ENCODE assay signal across 1 cellular context in genomic region chr15:84604804-84605203, GRCh38.
TF ChIP-seq lines count a peak whose summit lies in the region.

No MANE protein-coding gene starts in this region.

TF ChIP-seq in GM12878, 131 proteins besides CTCF, POLR2A, EP300 and RAD21:
- TF ChIP-seq EED (IDR thresholded peaks at IDR 0.05; ENCODE audit: low read depth) (peak; percentile 72), ZBED1 (IDR thresholded peaks at IDR 0.05; ENCODE audit: borderline replicate concordance) (no peak), KAT2A (conservative IDR thresholded peaks at IDR 0.05; ENCODE audit: control insufficient read depth, low read depth, low read length) (no peak), BCL11A (IDR thresholded peaks at IDR 0.05; ENCODE audit: low read depth, low read length) (peak; percentile 65), ZNF384 (IDR thresholded peaks at IDR 0.05; ENCODE audit: borderline replicate concordance, low read depth, low read length) (peak; percentile 22; the same call in 1 of the 2 replicates), BMI1 (IDR thresholded peaks at IDR 0.05; ENCODE audit: borderline replicate concordance) (peak; percentile 36; the same call in 1 of the 2 replicates), POU2F2 (IDR thresholded peaks at IDR 0.05; ENCODE audit: borderline replicate concordance, low read depth, low read length) (no peak), NFIC (IDR thresholded peaks at IDR 0.05; ENCODE audit: low read depth, low read length) (peak; percentile 86), BHLHE40 (IDR thresholded peaks at IDR 0.05; ENCODE audit: borderline replicate concordance in 1 of 2, low read depth in 2 of 2, low read length in 1 of 2) (peak; percentile 56 to 66; a peak in 2 of 4 replicates), BACH1 (IDR thresholded peaks at IDR 0.05; ENCODE audit: borderline replicate concordance) (peak; percentile 27; the same call in 1 of the 2 replicates), SP1 (IDR thresholded peaks at IDR 0.05; ENCODE audit: low read depth, low read length) (no peak), ETV6 (conservative IDR thresholded peaks at IDR 0.05 in 1 of 2, IDR thresholded peaks at IDR 0.05 in 1 of 2; ENCODE audit: borderline replicate concordance in 1 of 2, low read depth in 1 of 2) (0 out of 4 replicates have a peak, but pooled peaks of 1 of the 2 experiments have one; percentile 16), ATF7 (IDR thresholded peaks at IDR 0.05; ENCODE audit: low read depth) (peak; percentile 59; the same call in 1 of the 2 replicates), IKZF2 (IDR thresholded peaks at IDR 0.05) (peak; percentile 64 to 80), JUNB (IDR thresholded peaks at IDR 0.05) (peak; percentile 83), CREM (IDR thresholded peaks at IDR 0.05; ENCODE audit: low read depth) (peak; percentile 64), MTA2 (IDR thresholded peaks at IDR 0.05; ENCODE audit: low read depth) (peak; percentile 75), TBL1XR1 (IDR thresholded peaks at IDR 0.05; ENCODE audit: low read depth, low read length) (0 out of 2 replicates have a peak, but pooled peaks have one; percentile 18), DPF2 (IDR thresholded peaks at IDR 0.05) (peak; percentile 46), RAD51 (IDR thresholded peaks at IDR 0.05) (peak; percentile 69; the same call in 1 of the 2 replicates), TCF7 (IDR thresholded peaks at IDR 0.05; ENCODE audit: borderline replicate concordance) (no peak), LARP7 (IDR thresholded peaks at IDR 0.05) (no peak), RUNX3 (IDR thresholded peaks at IDR 0.05; ENCODE audit: low read length) (peak; percentile 88), ATF3 (IDR thresholded peaks at IDR 0.05; ENCODE audit: borderline replicate concordance, extremely low read depth, low read depth, low read length) (no peak), NBN (IDR thresholded peaks at IDR 0.05) (peak; percentile 62), CEBPZ (IDR thresholded peaks at IDR 0.05; ENCODE audit: low read depth, low read length) (no peak), EGR1 (IDR thresholded peaks at IDR 0.05; ENCODE audit: borderline replicate concordance in 1 of 2, low read depth in 2 of 2, low read length in 2 of 2) (peak in 1 of 2 experiments; percentile 84; a peak in 2 of 3 replicates), MEF2B (IDR thresholded peaks at IDR 0.05; ENCODE audit: partially characterized antibody, poor library complexity, severe bottlenecking) (peak; percentile 37), IKZF1 (conservative IDR thresholded peaks at IDR 0.05) (peak; percentile 54; the same call in 1 of the 2 replicates), E2F4 (IDR thresholded peaks at IDR 0.05; ENCODE audit: low read depth, low read length) (no peak), MEF2A (IDR thresholded peaks at IDR 0.05; ENCODE audit: insufficient read depth, low read depth, low read length) (peak; percentile 69; the same call in 1 of the 2 replicates), NR2F1 (conservative IDR thresholded peaks at IDR 0.05) (peak; percentile 65), HDAC6 (IDR thresholded peaks at IDR 0.05; ENCODE audit: unreplicated experiment) (no peak)
- TF ChIP-seq, protein P1, sequence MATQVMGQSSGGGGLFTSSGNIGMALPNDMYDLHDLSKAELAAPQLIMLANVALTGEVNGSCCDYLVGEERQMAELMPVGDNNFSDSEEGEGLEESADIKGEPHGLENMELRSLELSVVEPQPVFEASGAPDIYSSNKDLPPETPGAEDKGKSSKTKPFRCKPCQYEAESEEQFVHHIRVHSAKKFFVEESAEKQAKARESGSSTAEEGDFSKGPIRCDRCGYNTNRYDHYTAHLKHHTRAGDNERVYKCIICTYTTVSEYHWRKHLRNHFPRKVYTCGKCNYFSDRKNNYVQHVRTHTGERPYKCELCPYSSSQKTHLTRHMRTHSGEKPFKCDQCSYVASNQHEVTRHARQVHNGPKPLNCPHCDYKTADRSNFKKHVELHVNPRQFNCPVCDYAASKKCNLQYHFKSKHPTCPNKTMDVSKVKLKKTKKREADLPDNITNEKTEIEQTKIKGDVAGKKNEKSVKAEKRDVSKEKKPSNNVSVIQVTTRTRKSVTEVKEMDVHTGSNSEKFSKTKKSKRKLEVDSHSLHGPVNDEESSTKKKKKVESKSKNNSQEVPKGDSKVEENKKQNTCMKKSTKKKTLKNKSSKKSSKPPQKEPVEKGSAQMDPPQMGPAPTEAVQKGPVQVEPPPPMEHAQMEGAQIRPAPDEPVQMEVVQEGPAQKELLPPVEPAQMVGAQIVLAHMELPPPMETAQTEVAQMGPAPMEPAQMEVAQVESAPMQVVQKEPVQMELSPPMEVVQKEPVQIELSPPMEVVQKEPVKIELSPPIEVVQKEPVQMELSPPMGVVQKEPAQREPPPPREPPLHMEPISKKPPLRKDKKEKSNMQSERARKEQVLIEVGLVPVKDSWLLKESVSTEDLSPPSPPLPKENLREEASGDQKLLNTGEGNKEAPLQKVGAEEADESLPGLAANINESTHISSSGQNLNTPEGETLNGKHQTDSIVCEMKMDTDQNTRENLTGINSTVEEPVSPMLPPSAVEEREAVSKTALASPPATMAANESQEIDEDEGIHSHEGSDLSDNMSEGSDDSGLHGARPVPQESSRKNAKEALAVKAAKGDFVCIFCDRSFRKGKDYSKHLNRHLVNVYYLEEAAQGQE (IDR thresholded peaks at IDR 0.05; ENCODE audit: low read depth, low read length), result no peak
- TF ChIP-seq, protein P2, sequence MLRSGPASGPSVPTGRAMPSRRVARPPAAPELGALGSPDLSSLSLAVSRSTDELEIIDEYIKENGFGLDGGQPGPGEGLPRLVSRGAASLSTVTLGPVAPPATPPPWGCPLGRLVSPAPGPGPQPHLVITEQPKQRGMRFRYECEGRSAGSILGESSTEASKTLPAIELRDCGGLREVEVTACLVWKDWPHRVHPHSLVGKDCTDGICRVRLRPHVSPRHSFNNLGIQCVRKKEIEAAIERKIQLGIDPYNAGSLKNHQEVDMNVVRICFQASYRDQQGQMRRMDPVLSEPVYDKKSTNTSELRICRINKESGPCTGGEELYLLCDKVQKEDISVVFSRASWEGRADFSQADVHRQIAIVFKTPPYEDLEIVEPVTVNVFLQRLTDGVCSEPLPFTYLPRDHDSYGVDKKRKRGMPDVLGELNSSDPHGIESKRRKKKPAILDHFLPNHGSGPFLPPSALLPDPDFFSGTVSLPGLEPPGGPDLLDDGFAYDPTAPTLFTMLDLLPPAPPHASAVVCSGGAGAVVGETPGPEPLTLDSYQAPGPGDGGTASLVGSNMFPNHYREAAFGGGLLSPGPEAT (IDR thresholded peaks at IDR 0.05; ENCODE audit: low read depth), result peak; percentile 78; the same call in 1 of the 2 replicates
- TF ChIP-seq, protein P3, sequence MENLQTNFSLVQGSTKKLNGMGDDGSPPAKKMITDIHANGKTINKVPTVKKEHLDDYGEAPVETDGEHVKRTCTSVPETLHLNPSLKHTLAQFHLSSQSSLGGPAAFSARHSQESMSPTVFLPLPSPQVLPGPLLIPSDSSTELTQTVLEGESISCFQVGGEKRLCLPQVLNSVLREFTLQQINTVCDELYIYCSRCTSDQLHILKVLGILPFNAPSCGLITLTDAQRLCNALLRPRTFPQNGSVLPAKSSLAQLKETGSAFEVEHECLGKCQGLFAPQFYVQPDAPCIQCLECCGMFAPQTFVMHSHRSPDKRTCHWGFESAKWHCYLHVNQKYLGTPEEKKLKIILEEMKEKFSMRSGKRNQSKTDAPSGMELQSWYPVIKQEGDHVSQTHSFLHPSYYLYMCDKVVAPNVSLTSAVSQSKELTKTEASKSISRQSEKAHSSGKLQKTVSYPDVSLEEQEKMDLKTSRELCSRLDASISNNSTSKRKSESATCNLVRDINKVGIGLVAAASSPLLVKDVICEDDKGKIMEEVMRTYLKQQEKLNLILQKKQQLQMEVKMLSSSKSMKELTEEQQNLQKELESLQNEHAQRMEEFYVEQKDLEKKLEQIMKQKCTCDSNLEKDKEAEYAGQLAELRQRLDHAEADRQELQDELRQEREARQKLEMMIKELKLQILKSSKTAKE (IDR thresholded peaks at IDR 0.05; ENCODE audit: low read depth, poor library complexity, severe bottlenecking), result peak; percentile 88
- TF ChIP-seq, protein P4, sequence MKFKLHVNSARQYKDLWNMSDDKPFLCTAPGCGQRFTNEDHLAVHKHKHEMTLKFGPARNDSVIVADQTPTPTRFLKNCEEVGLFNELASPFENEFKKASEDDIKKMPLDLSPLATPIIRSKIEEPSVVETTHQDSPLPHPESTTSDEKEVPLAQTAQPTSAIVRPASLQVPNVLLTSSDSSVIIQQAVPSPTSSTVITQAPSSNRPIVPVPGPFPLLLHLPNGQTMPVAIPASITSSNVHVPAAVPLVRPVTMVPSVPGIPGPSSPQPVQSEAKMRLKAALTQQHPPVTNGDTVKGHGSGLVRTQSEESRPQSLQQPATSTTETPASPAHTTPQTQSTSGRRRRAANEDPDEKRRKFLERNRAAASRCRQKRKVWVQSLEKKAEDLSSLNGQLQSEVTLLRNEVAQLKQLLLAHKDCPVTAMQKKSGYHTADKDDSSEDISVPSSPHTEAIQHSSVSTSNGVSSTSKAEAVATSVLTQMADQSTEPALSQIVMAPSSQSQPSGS (IDR thresholded peaks at IDR 0.05; ENCODE audit: low read length), result peak; percentile 58; the same call in 1 of the 2 replicates
